ENCODE assay signal across 8 cellular contexts in the genomic region with DNA sequence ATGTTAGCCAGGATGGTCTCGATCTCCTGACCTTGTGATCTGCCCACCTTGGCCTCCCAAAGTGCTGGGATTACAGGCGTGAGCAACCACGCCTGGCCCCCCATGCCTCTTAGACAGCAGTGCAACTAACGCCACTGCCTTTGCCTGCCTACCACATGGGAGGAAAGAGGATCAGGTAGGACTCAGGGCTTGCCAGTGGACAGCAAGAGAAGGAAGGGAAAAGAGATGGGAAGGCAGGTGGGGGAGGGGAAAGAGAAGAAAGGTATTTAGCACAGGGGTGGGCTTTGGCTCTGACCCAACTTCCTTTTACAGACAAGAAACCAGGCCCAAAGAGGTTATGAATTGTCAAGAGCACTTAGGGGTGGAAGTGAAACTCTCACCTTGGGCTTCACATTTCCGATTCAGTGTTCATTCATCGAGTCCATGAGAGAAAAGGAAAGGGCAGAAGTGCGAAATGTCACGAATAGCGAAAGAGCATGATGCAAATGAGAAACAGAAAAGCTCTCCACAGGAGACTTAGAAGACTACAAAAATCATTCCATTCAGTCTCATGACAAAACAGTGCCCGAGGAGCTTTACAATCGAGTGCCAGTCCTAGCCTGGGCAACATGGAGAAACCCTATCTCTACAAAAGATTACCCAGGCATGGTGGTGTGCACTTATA. TPM values are rescaled to one million over a fixed set of nuclear protein-coding genes. Genes with fewer than 3 reads are reported as not detected.
DNase-seq lines count a peak whose midpoint lies in the region; ATAC-seq and TF ChIP-seq lines count a peak whose summit lies in the region.

No MANE protein-coding gene starts in this region.

- no peaks in the 10 kb centered on the region for H3K27me3 ChIP-seq in Caco-2 (replicated peaks; ENCODE audit: control insufficient read depth, insufficient read depth, low read length)

- H3K4me3 Mint-ChIP-seq in IgD-negative memory B cell (peak overlapping the region; percentile 34 to 73 (median 68)), Caco-2 (ENCODE audit: unreplicated experiment) (no peak overlapping the region)
- no peak overlapping the region for H3K4me3 Mint-ChIP-seq in dendritic cell treated with granulocyte-macrophage colony-stimulating factor and Interleukin-4, amounts not matched to agents 40 ng/mL and 50 ng/mL, for 4 days

- H3K36me3 ChIP-seq in Caco-2 (ENCODE audit: control insufficient read depth, insufficient read depth, low read length) = no peaks in the 10 kb centered on the region; the same call in 1 of the 2 replicates

- H3K4me1 Mint-ChIP-seq in IgD-negative memory B cell = peaks cover 39 to 53% (median 49%) of the 10 kb centered on the region in 3 donors
- H3K4me1 Mint-ChIP-seq in dendritic cell treated with granulocyte-macrophage colony-stimulating factor and Interleukin-4, amounts not matched to agents 40 ng/mL and 50 ng/mL, for 4 days (ENCODE audit: low read depth) = peaks cover 33% of the 10 kb centered on the region
- no peaks in the 10 kb centered on the region for H3K4me1 Mint-ChIP-seq in Caco-2 (ENCODE audit: low read depth, unreplicated experiment)

- H3K9me3 Mint-ChIP-seq in IgD-negative memory B cell (no peaks in the 10 kb centered on the region), Caco-2 (ENCODE audit: unreplicated experiment) (no peaks in the 10 kb centered on the region)
- no peaks in the 10 kb centered on the region for H3K9me3 Mint-ChIP-seq in dendritic cell treated with granulocyte-macrophage colony-stimulating factor and Interleukin-4, amounts not matched to agents 40 ng/mL and 50 ng/mL, for 4 days

- no peaks in the 10 kb centered on the region for H3K9me3 ChIP-seq in Caco-2

- peak overlapping the region; percentile 64 to 100 (median 92) for H3K27ac Mint-ChIP-seq in IgD-negative memory B cell
- H3K27ac Mint-ChIP-seq in dendritic cell treated with granulocyte-macrophage colony-stimulating factor and Interleukin-4, amounts not matched to agents 40 ng/mL and 50 ng/mL, for 4 days = peak overlapping the region; percentile 1
- H3K27ac Mint-ChIP-seq in Caco-2 (ENCODE audit: unreplicated experiment) = no peak overlapping the region

- TF ChIP-seq CTCF in Caco-2 (IDR thresholded peaks at IDR 0.05; ENCODE audit: insufficient read depth in 1 of 2, low read depth in 1 of 2, low read length in 1 of 2, severe bottlenecking in 1 of 2, unreplicated experiment in 1 of 2) = no peak

- CTCF ChIA-PET in Caco-2 (lab: Charles Lee) = no interaction called here

- H3K4me1 ChIP-seq in Caco-2 = no peaks in the 10 kb centered on the region

- intact Hi-C loops in dendritic cell treated with granulocyte-macrophage colony-stimulating factor and Interleukin-4, amounts not matched to agents 40 ng/mL and 50 ng/mL, for 4 days (cut with micrococcal nuclease) = no loop called here
- intact Hi-C loops in Caco-2 (cut with micrococcal nuclease; ENCODE audit: unreplicated experiment) = no loop called here

- peak; percentile 57 for ATAC-seq in GM18498 (IDR thresholded peaks at IDR 0.05; ENCODE audit: unreplicated experiment)
- ATAC-seq in GM21526 (IDR thresholded peaks at IDR 0.05; ENCODE audit: low FRiP score, unreplicated experiment) = peak; percentile 60

- DNase-seq in NCI-H2029 (lab: John Stamatoyannopoulos, UW) (no peak), NCI-H2081 (lab: John Stamatoyannopoulos, UW) (no peak), Caco-2 (no peak), NCI-H82 treated with DMSO at 0.1 percent for 48 hours (lab: John Stamatoyannopoulos, UW; ENCODE audit: unreplicated experiment) (no peak)

- POLR2A ChIA-PET in Caco-2 (lab: Charles Lee) = no interaction called here

- H3K36me3 Mint-ChIP-seq in IgD-negative memory B cell (no peaks in the 10 kb centered on the region), Caco-2 (ENCODE audit: insufficient read depth, unreplicated experiment) (peaks cover 51% of the 10 kb centered on the region)
- H3K36me3 Mint-ChIP-seq in dendritic cell treated with granulocyte-macrophage colony-stimulating factor and Interleukin-4, amounts not matched to agents 40 ng/mL and 50 ng/mL, for 4 days (ENCODE audit: low read depth) = no peaks in the 10 kb centered on the region

- BruUV-seq in Caco-2 (replicated peaks; lab: Mats Ljungman, UMichigan) = no TSS peak

- H3K4me3 ChIP-seq in Caco-2 (ENCODE audit: low read depth, low read length) = no peak overlapping the region

- H3K27me3 Mint-ChIP-seq in IgD-negative memory B cell (no peaks in the 10 kb centered on the region), Caco-2 (ENCODE audit: insufficient read depth, unreplicated experiment) (no peaks in the 10 kb centered on the region)
- peaks cover 49% of the 10 kb centered on the region for H3K27me3 Mint-ChIP-seq in dendritic cell treated with granulocyte-macrophage colony-stimulating factor and Interleukin-4, amounts not matched to agents 40 ng/mL and 50 ng/mL, for 4 days

RNA-seq across cellular contexts. Expression of a gene that starts 36.4 kb away (rescaled TPM):
- polyA plus RNA-seq in IgD-negative memory B cell = 3.8 TPM
- 6.6 and 7.3 TPM in 2 replicates for total RNA-seq in Caco-2 (2022)

Comparison
In these comparisons a context has a peak if more than half of its experiments do, and no peak if none do; other contexts are left out.
1. H3K4me3 Mint-ChIP-seq: peak in IgD-negative memory B cell (4 of 4); none in dendritic cell treated with granulocyte-macrophage colony-stimulating factor and Interleukin-4, amounts not matched to agents 40 ng/mL and 50 ng/mL, for 4 days (single experiment) and Caco-2 (single experiment).